26 cellular contexts compared by ENCODE assay signal in genomic region chr10:122510326-122510725, GRCh38. TPM values are rescaled to one million over a fixed set of nuclear protein-coding genes. Genes with fewer than 3 reads are reported as not detected.
DNase-seq lines count a peak whose midpoint lies in the region; ATAC-seq and TF ChIP-seq lines count a peak whose summit lies in the region.
"Had no signal": no experiment of that assay in that cellular context is flagged by ENCODE, and none has a peak within 500 bp of the region (broad histone marks: within the 10 kb centered on the region; RNA-seq: fewer than 3 reads in every experiment).

No MANE protein-coding gene starts in this region.

- CTCF ChIA-PET in MCF 10A (lab: Yijun Ruan, JAX): interaction anchor here (0.9 to 1.3 kb wide), 5 partner anchors 23 to 211 kb away, joined by 3 to 5 read pairs (median 4); no protein-coding TSS in a partner anchor

- no peaks in the 10 kb centered on the region for H3K79me1 ChIP-seq in H9 (ENCODE audit: insufficient read depth, low read depth, low read length, poor library complexity, severe bottlenecking)

- no peak overlapping the region for H2BK5ac ChIP-seq in H9 (ENCODE audit: insufficient read length, low read length)

- H3K4ac ChIP-seq in H9 (ENCODE audit: low read depth, low read length): no peak overlapping the region

- H3K9ac ChIP-seq in H9 (ENCODE audit: extremely low read depth, insufficient read length, low read length): no peak overlapping the region

- TF ChIP-seq CTCF in H9 (conservative IDR thresholded peaks at IDR 0.05): no peak
- no peak for TF ChIP-seq CTCF in MCF 10A (IDR thresholded peaks at IDR 0.05; ENCODE audit: unreplicated experiment)

- no CpG with 5 or more reads among the region's 11 CpGs for WGBS in H9 (ENCODE audit: extremely low coverage, insufficient read length, low lambda C conversion rate)

- H4K5ac ChIP-seq in H9 (ENCODE audit: insufficient read length, low read depth, low read length): no peak overlapping the region

- no peak overlapping the region for H3T11ph ChIP-seq in H9 (ENCODE audit: low read length)

- H3K4me1 Mint-ChIP-seq in H9 (peaks cover 0 to 6% of the 10 kb centered on the region in 2 experiments; a peak in 1 of 4 replicates), MCF 10A (ENCODE audit: insufficient read depth, unreplicated experiment) (peaks cover 19% of the 10 kb centered on the region)

- H3K4me3 Mint-ChIP-seq in H9: no peak overlapping the region; a peak in 1 of 5 replicates
- H3K4me3 Mint-ChIP-seq in MCF 10A (ENCODE audit: unreplicated experiment): peak overlapping the region; percentile 24
- H3K4me3 Mint-ChIP-seq: activated naive CD8-positive, alpha-beta T cell treated with anti-CD3 and anti-CD28 coated beads for 36 hours; activated T-helper 1 cell treated with anti-CD3 and anti-CD28 coated beads, Interleukin-12 subunit alpha, Interleukin-12 subunit beta, Interleukin-2, Interleukin-4 antibody, amounts not matched to agents 30 ng/mL and 10 ng/mL and 1 ng/mL, durations not matched to agents 14 hours and 24 hours and 36 hours; stimulated activated naive CD8-positive, alpha-beta T cell treated with anti-CD3 and anti-CD28 coated beads, Interleukin-15, Interleukin-2, amounts not matched to agents 100 ng/mL and 50 ng/mL, for 24 hours had no signal

- no peak overlapping the region for H3K4me2 ChIP-seq in H9 (ENCODE audit: insufficient read depth, insufficient read length, low read length)

- H2BK12ac ChIP-seq in H9 (ENCODE audit: insufficient read length, low read depth, low read length): no peak overlapping the region

- H3K14ac ChIP-seq in H9 (ENCODE audit: insufficient read depth, low read length): no peak overlapping the region

- no peak overlapping the region for H2AFZ ChIP-seq in H9 (ENCODE audit: low read length)

- H4K8ac ChIP-seq in H9 (replicated peaks; ENCODE audit: insufficient read length, low read depth, low read length): no peak overlapping the region

- intact Hi-C loops in MCF 10A (cut with micrococcal nuclease): loop anchor here (1.0 to 5.0 kb wide), 2 partner anchors 48 to 57 kb away; no protein-coding TSS in a partner anchor

- no peak overlapping the region for H3K18ac ChIP-seq in H9 (ENCODE audit: insufficient read length, low read depth, low read length)

- ATAC-seq in GM21423 (IDR thresholded peaks at IDR 0.05; ENCODE audit: unreplicated experiment): no peak
- ATAC-seq: K562, left ventricle myocardium superior had no signal

- H3K27ac ChIP-seq in H9 (ENCODE audit: insufficient read length, low read depth, low read length): no peak overlapping the region
- H3K27ac ChIP-seq: C4-2B had no signal

- BruUV-seq in MCF 10A (replicated peaks; lab: Mats Ljungman, UMichigan): no TSS peak

- peak overlapping the region in 2 of 3 experiments; percentile 45 to 49; a peak in 2 of 7 replicates for H3K27ac Mint-ChIP-seq in H9
- peak overlapping the region; percentile 87 for H3K27ac Mint-ChIP-seq in MCF 10A (ENCODE audit: low read depth, unreplicated experiment)
- H3K27ac Mint-ChIP-seq: activated naive CD8-positive, alpha-beta T cell treated with anti-CD3 and anti-CD28 coated beads for 36 hours; activated T-helper 1 cell treated with anti-CD3 and anti-CD28 coated beads, Interleukin-12 subunit alpha, Interleukin-12 subunit beta, Interleukin-2, Interleukin-4 antibody, amounts not matched to agents 30 ng/mL and 10 ng/mL and 1 ng/mL, durations not matched to agents 14 hours and 24 hours and 36 hours; stimulated activated naive CD8-positive, alpha-beta T cell treated with anti-CD3 and anti-CD28 coated beads, Interleukin-15, Interleukin-2, amounts not matched to agents 100 ng/mL and 50 ng/mL, for 24 hours had no signal

- no peaks in the 10 kb centered on the region for H3K27me3 Mint-ChIP-seq in H9 (ENCODE audit: low read depth)
- H3K27me3 Mint-ChIP-seq in MCF 10A (ENCODE audit: insufficient read depth, unreplicated experiment): no peaks in the 10 kb centered on the region

- no peaks in the 10 kb centered on the region for H3K9me3 Mint-ChIP-seq in H9
- H3K9me3 Mint-ChIP-seq in MCF 10A (ENCODE audit: unreplicated experiment): no peaks in the 10 kb centered on the region
- H3K9me3 Mint-ChIP-seq: activated naive CD8-positive, alpha-beta T cell treated with anti-CD3 and anti-CD28 coated beads for 36 hours; activated T-helper 1 cell treated with anti-CD3 and anti-CD28 coated beads, Interleukin-12 subunit alpha, Interleukin-12 subunit beta, Interleukin-2, Interleukin-4 antibody, amounts not matched to agents 30 ng/mL and 10 ng/mL and 1 ng/mL, durations not matched to agents 14 hours and 24 hours and 36 hours; stimulated activated naive CD8-positive, alpha-beta T cell treated with anti-CD3 and anti-CD28 coated beads, Interleukin-15, Interleukin-2, amounts not matched to agents 100 ng/mL and 50 ng/mL, for 24 hours had no signal

- H2BK120ac ChIP-seq in H9 (ENCODE audit: low read depth, low read length, poor library complexity, severe bottlenecking): no peak overlapping the region

- H2BK15ac ChIP-seq in H9 (ENCODE audit: low read depth, low read length): no peak overlapping the region

- no peaks in the 10 kb centered on the region for H4K20me1 ChIP-seq in H9 (ENCODE audit: control insufficient read depth, insufficient read depth, insufficient read length)

- H3K79me2 ChIP-seq in H9 (ENCODE audit: insufficient read depth, low read length): no peaks in the 10 kb centered on the region

- no peaks in the 10 kb centered on the region; a peak in 1 of 7 replicates for H3K36me3 Mint-ChIP-seq in H9 (ENCODE audit: insufficient read depth in 1 of 3, low read depth in 3 of 3)
- H3K36me3 Mint-ChIP-seq in MCF 10A (ENCODE audit: insufficient read depth, unreplicated experiment): peaks cover 90% of the 10 kb centered on the region
- H3K36me3 Mint-ChIP-seq: activated naive CD8-positive, alpha-beta T cell treated with anti-CD3 and anti-CD28 coated beads for 36 hours had no signal

- POLR2A ChIA-PET in MCF 10A (lab: Yijun Ruan, JAX): interaction anchor here (0.6 to 5.8 kb wide), 11 partner anchors 11 to 203 kb away, joined by 3 to 60 read pairs (median 6); partner anchors contain the start of gene PLEKHA1

- no peak overlapping the region for H3K56ac ChIP-seq in H9 (ENCODE audit: insufficient read length, low read depth, low read length)

- H3K23ac ChIP-seq in H9 (ENCODE audit: insufficient read length, low read depth, low read length): no peak overlapping the region

- no peak overlapping the region for H2BK20ac ChIP-seq in H9 (ENCODE audit: low read depth, low read length, poor library complexity, severe bottlenecking)

- DNase-seq in H9 (no peak), MCF 10A (ENCODE audit: unreplicated experiment) (peak; percentile 88), islet precursor cell (peak; percentile 65), renal cortical epithelial cell (ENCODE audit: low read depth) (peak; percentile 36), SIG-M5 treated with dmso at 0.1 percent for 504 hours (lab: John Stamatoyannopoulos, UW; ENCODE audit: unreplicated experiment) (no peak), NOMO-1 treated with dmso at 0.1 percent for 144 hours (lab: John Stamatoyannopoulos, UW; ENCODE audit: unreplicated experiment) (no peak)
- no peak for DNase-seq in stimulated activated CD4-positive, alpha-beta T cell treated with anti-CD3 and anti-CD28 coated beads, Interleukin-4, amount 100 ng/mL, for 24 hours
- DNase-seq: ACHN; activated CD4-positive, alpha-beta T cell treated with anti-CD3 and anti-CD28 coated beads for 1 hour; activated naive CD8-positive, alpha-beta T cell treated with anti-CD3 and anti-CD28 coated beads for 36 hours; dermis blood vessel endothelial cell; DMS153; left ventricle myocardium superior; MV-4-11; NCI-H1930; occipital lobe; T1000; uterus had no signal

- no peaks in the 10 kb centered on the region for H3K27me3 ChIP-seq in H9 (ENCODE audit: insufficient read depth, low read length)
- H3K27me3 ChIP-seq: uterus had no signal

- H3K4me1 ChIP-seq in H9 (ENCODE audit: insufficient read depth, low read length): no peaks in the 10 kb centered on the region

- no peak overlapping the region for H2AK5ac ChIP-seq in H9 (ENCODE audit: insufficient read length, low read length)

- H4K91ac ChIP-seq in H9 (ENCODE audit: insufficient read length, low read depth, low read length): no peak overlapping the region

- H3K9me3 ChIP-seq in H9 (ENCODE audit: control insufficient read depth, low read depth, low read length): no peaks in the 10 kb centered on the region
- H3K9me3 ChIP-seq: uterus had no signal

- H3K23me2 ChIP-seq in H9 (ENCODE audit: insufficient read length, low read depth, low read length, poor library complexity, severe bottlenecking): no peaks in the 10 kb centered on the region

RNA-seq across cellular contexts. Expression of gene HTRA1, which starts 49.0 kb away (rescaled TPM):
- total RNA-seq in H9 (2021): 11.1 TPM in 2 replicates
- 157 and 175 TPM in 2 replicates for total RNA-seq in MCF 10A (2022)
- 11.5 and 27.9 TPM in 2 replicates for total RNA-seq in renal cortical epithelial cell
- total RNA-seq: activated CD8-positive, alpha-beta memory T cell treated with anti-CD3 and anti-CD28 coated beads for 36 hours; activated naive CD8-positive, alpha-beta T cell treated with anti-CD3 and anti-CD28 coated beads for 36 hours; activated T-helper 1 cell treated with anti-CD3 and anti-CD28 coated beads, Interleukin-12 subunit alpha, Interleukin-12 subunit beta, Interleukin-2, Interleukin-4 antibody, amounts not matched to agents 30 ng/mL and 10 ng/mL and 1 ng/mL, durations not matched to agents 14 hours and 24 hours and 36 hours had no signal

RNA-seq across cellular contexts. Expression of gene DMBT1, which starts 50.2 kb away (rescaled TPM):
- total RNA-seq in H9 (2021) (0.04 TPM in 1 of 2 replicates, not detected in the other), MCF 10A (2022) (4.4 and 7.6 TPM in 2 replicates), renal cortical epithelial cell (under 0.01 TPM in 2 replicates)
- total RNA-seq: activated CD8-positive, alpha-beta memory T cell treated with anti-CD3 and anti-CD28 coated beads for 36 hours; activated naive CD8-positive, alpha-beta T cell treated with anti-CD3 and anti-CD28 coated beads for 36 hours; activated T-helper 1 cell treated with anti-CD3 and anti-CD28 coated beads, Interleukin-12 subunit alpha, Interleukin-12 subunit beta, Interleukin-2, Interleukin-4 antibody, amounts not matched to agents 30 ng/mL and 10 ng/mL and 1 ng/mL, durations not matched to agents 14 hours and 24 hours and 36 hours; dermis blood vessel endothelial cell; frontal cortex had no signal

RNA-seq across cellular contexts. Expression of gene ARMS2, which starts 55.9 kb away (rescaled TPM):
- total RNA-seq in H9 (2021) (not detected in 2 replicates), MCF 10A (2022) (not detected in 2 replicates), renal cortical epithelial cell (not detected in 2 replicates)
- total RNA-seq: activated CD8-positive, alpha-beta memory T cell treated with anti-CD3 and anti-CD28 coated beads for 36 hours; activated naive CD8-positive, alpha-beta T cell treated with anti-CD3 and anti-CD28 coated beads for 36 hours; activated T-helper 1 cell treated with anti-CD3 and anti-CD28 coated beads, Interleukin-12 subunit alpha, Interleukin-12 subunit beta, Interleukin-2, Interleukin-4 antibody, amounts not matched to agents 30 ng/mL and 10 ng/mL and 1 ng/mL, durations not matched to agents 14 hours and 24 hours and 36 hours; dermis blood vessel endothelial cell; frontal cortex; K562; left ventricle myocardium superior; occipital lobe; RPMI7951; uterus had no signal

Comparison
In these comparisons a context has a peak if more than half of its experiments do, and no peak if none do; other contexts are left out.
1. DNase-seq: peak in MCF 10A (single experiment), islet precursor cell (single experiment) and renal cortical epithelial cell (single experiment); none in H9 (single experiment), SIG-M5 treated with dmso at 0.1 percent for 504 hours (single experiment), NOMO-1 treated with dmso at 0.1 percent for 144 hours (single experiment) and stimulated activated CD4-positive, alpha-beta T cell treated with anti-CD3 and anti-CD28 coated beads, Interleukin-4, amount 100 ng/mL, for 24 hours (single experiment).